26 cellular contexts compared by ENCODE assay signal in genomic region chr14:96735509-96735908, GRCh38.
DNase-seq lines count a peak whose midpoint lies in the region; ATAC-seq and TF ChIP-seq lines count a peak whose summit lies in the region.
"Had no signal": no experiment of that assay in that cellular context is flagged by ENCODE, and none has a peak within 500 bp of the region (broad histone marks: within the 10 kb centered on the region; RNA-seq: fewer than 3 reads in every experiment).

No MANE protein-coding gene starts in this region.

- H3K27me3 Mint-ChIP-seq in nephron progenitor cell (ENCODE audit: low read depth, poor library complexity) = peaks cover 26% of the 10 kb centered on the region

- no peaks in the 10 kb centered on the region for H3K36me3 Mint-ChIP-seq in nephron progenitor cell (ENCODE audit: low read depth)
- H3K36me3 Mint-ChIP-seq: activated naive CD4-positive, alpha-beta T cell treated with anti-CD3 and anti-CD28 coated beads, Interleukin-2, amount 50 U/mL, for 24 hours; mesothelial cell of epicardium; natural killer cell treated with Interleukin-12 subunit alpha and Interleukin-12 subunit beta and Interleukin-15 and Interleukin-18, amount 100 ng/mL, for 72 hours had no signal

- H3K4me1 Mint-ChIP-seq in nephron progenitor cell = peaks cover 61% of the 10 kb centered on the region
- H3K4me1 Mint-ChIP-seq: activated naive CD4-positive, alpha-beta T cell treated with anti-CD3 and anti-CD28 coated beads, Interleukin-2, amount 50 U/mL, for 24 hours; mesothelial cell of epicardium had no signal

- H3K9me3 Mint-ChIP-seq in nephron progenitor cell = no peaks in the 10 kb centered on the region
- H3K9me3 Mint-ChIP-seq: activated CD8-positive, alpha-beta T cell treated with anti-CD3 and anti-CD28 coated beads for 36 hours; activated naive CD4-positive, alpha-beta T cell treated with anti-CD3 and anti-CD28 coated beads, Interleukin-2, amount 50 U/mL, for 24 hours; activated T-cell treated with anti-CD3 and anti-CD28 coated beads, Interleukin-2, amount 50 U/mL, for 24 hours; mesothelial cell of epicardium; natural killer cell treated with Interleukin-12 subunit alpha and Interleukin-12 subunit beta and Interleukin-15 and Interleukin-18, amount 100 ng/mL, for 72 hours; stimulated activated naive CD8-positive, alpha-beta T cell treated with anti-CD3 and anti-CD28 coated beads, Interleukin-15, Interleukin-2, amounts not matched to agents 100 ng/mL and 50 ng/mL, for 24 hours had no signal

- no peak overlapping the region for H3K27ac Mint-ChIP-seq in nephron progenitor cell
- H3K27ac Mint-ChIP-seq: activated CD8-positive, alpha-beta T cell treated with anti-CD3 and anti-CD28 coated beads for 36 hours; activated naive CD4-positive, alpha-beta T cell treated with anti-CD3 and anti-CD28 coated beads, Interleukin-2, amount 50 U/mL, for 24 hours; activated T-cell treated with anti-CD3 and anti-CD28 coated beads, Interleukin-2, amount 50 U/mL, for 24 hours; mesothelial cell of epicardium; natural killer cell treated with Interleukin-12 subunit alpha and Interleukin-12 subunit beta and Interleukin-15 and Interleukin-18, amount 100 ng/mL, for 72 hours; stimulated activated naive CD8-positive, alpha-beta T cell treated with anti-CD3 and anti-CD28 coated beads, Interleukin-15, Interleukin-2, amounts not matched to agents 100 ng/mL and 50 ng/mL, for 24 hours had no signal

- no peak for TF ChIP-seq CTCF in nephron progenitor cell (IDR thresholded peaks at IDR 0.05)

- H3K4me3 Mint-ChIP-seq in nephron progenitor cell = peak overlapping the region; percentile 40
- H3K4me3 Mint-ChIP-seq: activated CD8-positive, alpha-beta T cell treated with anti-CD3 and anti-CD28 coated beads for 36 hours; activated naive CD4-positive, alpha-beta T cell treated with anti-CD3 and anti-CD28 coated beads, Interleukin-2, amount 50 U/mL, for 24 hours; activated T-cell treated with anti-CD3 and anti-CD28 coated beads, Interleukin-2, amount 50 U/mL, for 24 hours; mesothelial cell of epicardium; natural killer cell treated with Interleukin-12 subunit alpha and Interleukin-12 subunit beta and Interleukin-15 and Interleukin-18, amount 100 ng/mL, for 72 hours; stimulated activated naive CD8-positive, alpha-beta T cell treated with anti-CD3 and anti-CD28 coated beads, Interleukin-15, Interleukin-2, amounts not matched to agents 100 ng/mL and 50 ng/mL, for 24 hours had no signal

- DNase-seq in DMS53 (lab: John Stamatoyannopoulos, UW) = peak; percentile 10
- no peak for DNase-seq in DMS53 treated with DMSO at 0.1 percent for 48 hours (lab: John Stamatoyannopoulos, UW; ENCODE audit: unreplicated experiment)
- DNase-seq in NCI-H1694 treated with DMSO at 0.1 percent for 48 hours (lab: John Stamatoyannopoulos, UW) = peak; percentile 35
- DNase-seq in NCI-H69 (lab: John Stamatoyannopoulos, UW) = peak; percentile 79
- DNase-seq in nephron progenitor cell = no peak
- DNase-seq in activated CD8-positive, alpha-beta memory T cell treated with anti-CD3 and anti-CD28 coated beads, Interleukin-2, amount 50 U/mL, for 4 hours = no peak
- DNase-seq: 8988T; activated CD8-positive, alpha-beta T cell treated with anti-CD3 and anti-CD28 coated beads for 36 hours; activated T-cell treated with anti-CD3 and anti-CD28 coated beads, Interleukin-2, amount 50 U/mL, for 24 hours; BE2C; Caco-2; GF-D8; glutamatergic neuron; left lung; NCI-H510A; Peyer's patch; stimulated activated CD4-positive, alpha-beta T cell treated with anti-CD3 and anti-CD28 coated beads, Interleukin-2, amount 100 ng/mL, for 24 hours; T-helper 9 cell; trophoblast cell had no signal

- ATAC-seq in HG03457 (IDR thresholded peaks at IDR 0.05; ENCODE audit: unreplicated experiment) = no peak
- no peak for ATAC-seq in GM21367 (IDR thresholded peaks at IDR 0.05; ENCODE audit: unreplicated experiment)
- ATAC-seq: activated CD8-positive, alpha-beta T cell treated with anti-CD3 and anti-CD28 coated beads for 36 hours; GM12878; left lung; natural killer cell treated with Interleukin-12 subunit alpha and Interleukin-12 subunit beta and Interleukin-15 and Interleukin-18, amount 100 ng/mL, for 72 hours had no signal

Comparison
In these comparisons a context has a peak if more than half of its experiments do, and no peak if none do; other contexts are left out.
1. DNase-seq: peak in DMS53 (single experiment), NCI-H1694 treated with DMSO at 0.1 percent for 48 hours (single experiment) and NCI-H69 (single experiment); none in DMS53 treated with DMSO at 0.1 percent for 48 hours (single experiment), nephron progenitor cell (single experiment) and activated CD8-positive, alpha-beta memory T cell treated with anti-CD3 and anti-CD28 coated beads, Interleukin-2, amount 50 U/mL, for 4 hours (single experiment).